Comparison of ENCODE assay signal across 19 cellular contexts in the genomic region with DNA sequence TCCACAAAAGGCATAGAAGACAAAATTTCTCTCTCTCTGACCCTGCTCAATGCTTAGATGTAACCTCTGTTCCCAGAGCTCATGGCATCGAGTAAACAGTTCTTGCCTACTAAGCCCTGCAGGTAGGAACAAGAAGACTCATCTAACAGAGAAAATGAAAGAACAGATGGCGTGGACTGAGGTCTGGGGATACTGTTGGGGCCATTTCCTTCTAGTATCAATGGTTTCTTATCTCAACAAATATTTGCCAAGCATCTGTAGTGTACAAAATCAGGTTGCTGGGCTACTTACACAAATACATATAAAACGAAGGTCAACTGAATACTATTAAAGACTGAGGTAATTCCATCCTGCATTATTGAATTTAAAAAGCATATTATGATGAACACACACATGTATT.
DNase-seq lines count a peak whose midpoint lies in the region; ATAC-seq, FAIRE-seq and TF ChIP-seq lines count a peak whose summit lies in the region.
"Had no signal": no experiment of that assay in that cellular context is flagged by ENCODE, and none has a peak within 500 bp of the region (broad histone marks: within the 10 kb centered on the region; RNA-seq: fewer than 3 reads in every experiment).

No MANE protein-coding gene starts in this region.

- TF ChIP-seq CTCF in gastrocnemius medialis (IDR thresholded peaks at IDR 0.05 in 4 of 5, conservative IDR thresholded peaks at IDR 0.05 in 1 of 5) = no peak

- FAIRE-seq in islet of Langerhans (lab: Jason Lieb, UNC) (peak; percentile 97), H54 (lab: Jason Lieb, UNC) (no peak)
- FAIRE-seq: GM12892, H1 had no signal

- TF ChIP-seq POLR2A in H54 (IDR thresholded peaks at IDR 0.05; ENCODE audit: low read depth, low read length) (no peak), gastrocnemius medialis (IDR thresholded peaks at IDR 0.05) (no peak)

- in situ Hi-C loops in gastrocnemius medialis (cut with MboI; ENCODE audit: low sequenced_read_pairs in 4 of 4) = no loop called here

- ATAC-seq in HG03175 (IDR thresholded peaks at IDR 0.05; ENCODE audit: unreplicated experiment) = no peak
- ATAC-seq in gastrocnemius medialis = no peak

- no peak overlapping the region for H3K27ac ChIP-seq in gastrocnemius medialis
- H3K27ac ChIP-seq: 22Rv1, BLaER1 had no signal

- H3K4me1 ChIP-seq in gastrocnemius medialis = no peaks in the 10 kb centered on the region
- H3K4me1 ChIP-seq: BLaER1 had no signal

- H3K4me3 ChIP-seq in gastrocnemius medialis = no peak overlapping the region
- H3K4me3 ChIP-seq: BLaER1 had no signal

- H3K36me3 ChIP-seq in gastrocnemius medialis = no peaks in the 10 kb centered on the region
- H3K36me3 ChIP-seq: BLaER1 had no signal

- no peaks in the 10 kb centered on the region for H3K9me3 ChIP-seq in gastrocnemius medialis

- peaks cover 0 to under 1% (median 0%) of the 10 kb centered on the region in 3 donors for H3K27me3 ChIP-seq in gastrocnemius medialis
- H3K27me3 ChIP-seq: BLaER1 had no signal

- peak; percentile 21 for DNase-seq in NCI-H2029 (lab: John Stamatoyannopoulos, UW)
- no peak for DNase-seq in NCI-H2029 treated with DMSO at 0.1 percent for 48 hours (lab: John Stamatoyannopoulos, UW)
- peak; percentile 95 for DNase-seq in NCI-H146 treated with DMSO at 0.1 percent for 48 hours (lab: John Stamatoyannopoulos, UW; ENCODE audit: unreplicated experiment)
- DNase-seq in H54 (ENCODE audit: insufficient read length, low spot score) = no peak
- DNase-seq in NCI-H187 treated with DMSO at 0.1 percent for 48 hours (lab: John Stamatoyannopoulos, UW) = no peak
- DNase-seq in gastrocnemius medialis = no peak
- DNase-seq: AML-193; CD8-positive, alpha-beta memory T cell; DND-41; GDM1; HCEC 1CT; HFFc6; KBM-7 had no signal

- intact Hi-C loops in gastrocnemius medialis (cut with DNase I; ENCODE audit: low total_unique reads) = no loop called here

Comparison
In these comparisons a context has a peak if more than half of its experiments do, and no peak if none do; other contexts are left out.
1. DNase-seq: peak in NCI-H2029 (single experiment) and NCI-H146 treated with DMSO at 0.1 percent for 48 hours (single experiment); none in NCI-H2029 treated with DMSO at 0.1 percent for 48 hours (single experiment), H54 (single experiment), NCI-H187 treated with DMSO at 0.1 percent for 48 hours (single experiment) and gastrocnemius medialis (0 of 2).